ENCODE assay signal across 24 cellular contexts in the genomic region with DNA sequence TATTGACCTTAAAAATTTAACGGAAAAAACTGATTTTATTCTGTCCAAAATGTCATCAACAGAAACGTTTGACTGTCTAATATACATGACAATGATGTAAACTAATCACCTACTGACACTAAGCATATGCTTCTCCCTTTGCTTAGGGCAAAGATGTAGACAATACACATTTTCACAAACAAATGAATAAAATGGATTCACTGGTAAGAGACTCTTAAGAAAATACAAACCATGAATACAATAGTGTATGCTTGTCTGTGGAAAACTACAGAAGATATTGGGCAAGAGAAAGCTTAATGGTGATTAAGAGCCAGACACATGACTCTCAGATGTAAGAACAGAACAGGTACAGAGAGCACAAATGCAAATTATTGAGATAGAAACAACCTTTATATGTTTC.
"Had no signal": no experiment of that assay in that cellular context is flagged by ENCODE, and none has a peak within 500 bp of the region (broad histone marks: within the 10 kb centered on the region; RNA-seq: fewer than 3 reads in every experiment).

No MANE protein-coding gene starts in this region.

- H3K4me3 ChIP-seq: colonic mucosa, esophagus squamous epithelium, gastrocnemius medialis, heart right ventricle, left lung, lower lobe of right lung, mucosa of descending colon had no signal

- H3K27me3 ChIP-seq: colonic mucosa, esophagus squamous epithelium, gastrocnemius medialis, heart right ventricle, left lung had no signal

- FAIRE-seq: keratinocyte had no signal

- H3K27ac ChIP-seq: colonic mucosa, epithelial cell of prostate, esophagus squamous epithelium, gastrocnemius medialis, heart right ventricle, left lung, lower lobe of right lung had no signal

- H3K36me3 ChIP-seq: colonic mucosa, esophagus squamous epithelium, gastrocnemius medialis, heart right ventricle, left lung, lower lobe of right lung had no signal

- ATAC-seq: effector memory CD8-positive, alpha-beta T cell; esophagus mucosa; gastrocnemius medialis; heart right ventricle; left cardiac atrium; left lung; left ventricle myocardium superior; lower lobe of right lung; mucosa of descending colon had no signal

- H3K4me1 ChIP-seq: colonic mucosa, esophagus squamous epithelium, gastrocnemius medialis, heart right ventricle, left lung, lower lobe of right lung had no signal

- H3K9me3 ChIP-seq: colonic mucosa, gastrocnemius medialis, lower lobe of right lung, mucosa of descending colon had no signal

- DNase-seq: colonic mucosa; cortex of kidney; effector CD8-positive, alpha-beta T cell; effector memory CD8-positive, alpha-beta T cell; endodermal cell; erythroblast; esophagus squamous epithelium; foreskin fibroblast; foreskin melanocyte; gastrocnemius medialis; glutamatergic neuron; head of caudate nucleus; heart right ventricle; hippocampal formation; left cardiac atrium; left lung; left ventricle myocardium superior; lower lobe of right lung; mesenchymal stem cell; mucosa of descending colon; naive B cell had no signal
